ENCODE assay signal across 1 cellular context in genomic region chr2:184877909-184878308, GRCh38.
TF ChIP-seq lines count a peak whose summit lies in the region.

No MANE protein-coding gene starts in this region.

TF ChIP-seq in K562, 482 proteins besides CTCF, POLR2A, EP300 and RAD21 (continued from another document):
- no peak for TF ChIP-seq MTA1 (IDR thresholded peaks at IDR 0.05; ENCODE audit: borderline replicate concordance)
- no peak for TF ChIP-seq HNRNPH1 (optimal IDR thresholded peaks at IDR 0.05; ENCODE audit: low read depth, low read length)
- no peak for TF ChIP-seq PHF21A (IDR thresholded peaks at IDR 0.05; ENCODE audit: borderline replicate concordance, low read depth)
- no peak for TF ChIP-seq MYC (IDR thresholded peaks at IDR 0.05; ENCODE audit: low read depth, low read length)
- TF ChIP-seq MYC (CRISPR knock-in tag; IDR thresholded peaks at IDR 0.05; ENCODE audit: borderline replicate concordance, low read depth): no peak
- no peak for TF ChIP-seq GTF2E2 (tag; IDR thresholded peaks at IDR 0.05)
- TF ChIP-seq, protein P1, sequence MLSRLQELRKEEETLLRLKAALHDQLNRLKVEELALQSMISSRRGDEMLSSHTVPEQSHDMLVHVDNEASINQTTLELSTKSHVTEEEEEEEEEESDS (CRISPR knock-in tag; IDR thresholded peaks at IDR 0.05): no peak
- TF ChIP-seq SMARCE1 (IDR thresholded peaks at IDR 0.05): no peak
- TF ChIP-seq SETDB1 (IDR thresholded peaks at IDR 0.05; ENCODE audit: low read length): no peak
- TF ChIP-seq ZNF551 (CRISPR knock-in tag; IDR thresholded peaks at IDR 0.05): no peak
- TF ChIP-seq PML (IDR thresholded peaks at IDR 0.05; ENCODE audit: low read length): no peak
- TF ChIP-seq, protein P2, sequence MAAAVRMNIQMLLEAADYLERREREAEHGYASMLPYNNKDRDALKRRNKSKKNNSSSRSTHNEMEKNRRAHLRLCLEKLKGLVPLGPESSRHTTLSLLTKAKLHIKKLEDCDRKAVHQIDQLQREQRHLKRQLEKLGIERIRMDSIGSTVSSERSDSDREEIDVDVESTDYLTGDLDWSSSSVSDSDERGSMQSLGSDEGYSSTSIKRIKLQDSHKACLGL (CRISPR knock-in tag; IDR thresholded peaks at IDR 0.05; ENCODE audit: borderline replicate concordance, poor library complexity, severe bottlenecking): no peak
- no peak for TF ChIP-seq ZNF644 (tag; IDR thresholded peaks at IDR 0.05; ENCODE audit: low read depth)
- no peak for TF ChIP-seq TAL1 (IDR thresholded peaks at IDR 0.05)
